In the genomic region with DNA sequence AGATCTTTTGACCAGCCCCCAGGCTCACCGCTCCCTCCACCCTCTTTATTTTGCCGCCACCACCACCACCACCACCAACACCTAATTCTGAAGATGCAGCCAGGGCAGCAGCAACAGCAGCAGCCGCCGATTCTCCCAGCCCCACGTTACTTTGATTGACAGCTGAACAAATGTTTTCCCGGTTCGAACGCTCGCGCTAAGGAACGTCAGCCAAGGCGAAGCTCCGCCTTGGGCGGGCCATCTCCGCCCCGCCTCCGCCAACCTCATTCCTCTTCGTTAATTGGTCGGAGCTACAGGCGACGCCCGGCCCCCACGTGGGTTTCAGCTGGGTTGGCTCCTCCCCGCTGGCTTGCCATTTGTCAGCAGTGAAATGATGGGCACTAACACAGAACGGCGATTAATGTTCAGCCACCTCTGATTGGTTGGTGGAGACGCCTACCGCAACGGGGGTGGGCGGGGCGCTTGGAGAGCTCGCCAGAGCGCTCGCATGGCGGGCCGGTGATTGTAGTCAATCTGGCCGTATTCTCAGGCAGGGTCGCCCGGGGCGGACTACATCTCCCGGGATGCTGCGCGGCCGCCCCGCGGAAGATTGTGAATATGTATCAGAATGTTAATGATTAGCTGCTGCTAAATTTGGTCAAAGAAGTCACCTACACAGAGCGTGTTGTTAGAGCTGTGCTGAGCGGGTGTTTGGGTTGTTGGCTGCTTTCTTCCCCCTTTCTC, we compare ENCODE assay signal across 8 cellular contexts. TPM values are rescaled to one million over a fixed set of nuclear protein-coding genes. Genes with fewer than 3 reads are reported as not detected.
A peak's percentile ranks its signal among the peaks of the same experiment; 100 is the strongest.
DNase-seq lines count a peak whose midpoint lies in the region; ATAC-seq lines count a peak whose summit lies in the region.

TLE4 (plus strand) TSS at position 657 of the 723 bp plus-strand sequence. CDS start 826 bp downstream, outside the sequence.

- H4K20me1 ChIP-seq in BLaER1: peaks cover 46% of the 10 kb centered on the region

- peaks cover 30% of the 10 kb centered on the region for H3K4me1 ChIP-seq in BLaER1

- no peaks in the 10 kb centered on the region for H3K9me3 ChIP-seq in BLaER1

- peak; percentile 97 for DNase-seq in NCI-H526 treated with DMSO at 0.1 percent for 48 hours (lab: John Stamatoyannopoulos, UW)
- peak; percentile 94 to 100 for DNase-seq in activated CD4-positive, alpha-beta T cell treated with anti-CD3 and anti-CD28 coated beads, Interleukin-2, amount 50 U/mL, for 24 hours (ENCODE audit: low read depth in 1 of 2, low spot score in 1 of 2)
- DNase-seq in dedifferentiated amniotic fluid mesenchymal stem cell (ENCODE audit: extremely low spot score): peak; percentile 100
- peak; percentile 99 to 100 for DNase-seq in left colon
- DNase-seq in stimulated activated CD4-positive, alpha-beta T cell treated with anti-CD3 and anti-CD28 coated beads, Interleukin-1b, Interleukin-23, amount 100 ng/mL, for 4 hours (ENCODE audit: low read depth in 2 of 2): peak; percentile 98

- peak within 1 kb of the TSS; percentile 99 for H3K4me3 ChIP-seq in BLaER1

- H3K9ac ChIP-seq in BLaER1: peak within 1 kb of the TSS; percentile 97

- intact Hi-C loops in left colon (cut with DNase I, micrococcal nuclease): no loop called here

- ATAC-seq in GM19328 (IDR thresholded peaks at IDR 0.05; ENCODE audit: unreplicated experiment) (peak; percentile 84), HG03520 (IDR thresholded peaks at IDR 0.05; ENCODE audit: unreplicated experiment) (peak; percentile 87), left colon (peak; percentile 90)

- peaks cover 15% of the 10 kb centered on the region; the same call in 1 of the 2 replicates for H3K36me3 ChIP-seq in BLaER1

- H3K4me2 ChIP-seq in BLaER1: peak within 1 kb of the TSS; percentile 94

- peak within 1 kb of the TSS; percentile 98 for H3K27ac ChIP-seq in BLaER1

- no peaks in the 10 kb centered on the region for H3K27me3 ChIP-seq in BLaER1

RNA-seq across cellular contexts. Expression of gene TLE4, which starts in this region (rescaled TPM):
- total RNA-seq in left colon: 10 to 100 TPM; 22.2 to 29.8 TPM

Comparison
In these comparisons a context has a peak if more than half of its experiments do, and no peak if none do; other contexts are left out.
1. Peak in every context shown above with its lines: DNase-seq, ATAC-seq, H3K4me3 ChIP-seq and H3K27ac ChIP-seq.